8 cellular contexts compared by ENCODE assay signal in the genomic region with DNA sequence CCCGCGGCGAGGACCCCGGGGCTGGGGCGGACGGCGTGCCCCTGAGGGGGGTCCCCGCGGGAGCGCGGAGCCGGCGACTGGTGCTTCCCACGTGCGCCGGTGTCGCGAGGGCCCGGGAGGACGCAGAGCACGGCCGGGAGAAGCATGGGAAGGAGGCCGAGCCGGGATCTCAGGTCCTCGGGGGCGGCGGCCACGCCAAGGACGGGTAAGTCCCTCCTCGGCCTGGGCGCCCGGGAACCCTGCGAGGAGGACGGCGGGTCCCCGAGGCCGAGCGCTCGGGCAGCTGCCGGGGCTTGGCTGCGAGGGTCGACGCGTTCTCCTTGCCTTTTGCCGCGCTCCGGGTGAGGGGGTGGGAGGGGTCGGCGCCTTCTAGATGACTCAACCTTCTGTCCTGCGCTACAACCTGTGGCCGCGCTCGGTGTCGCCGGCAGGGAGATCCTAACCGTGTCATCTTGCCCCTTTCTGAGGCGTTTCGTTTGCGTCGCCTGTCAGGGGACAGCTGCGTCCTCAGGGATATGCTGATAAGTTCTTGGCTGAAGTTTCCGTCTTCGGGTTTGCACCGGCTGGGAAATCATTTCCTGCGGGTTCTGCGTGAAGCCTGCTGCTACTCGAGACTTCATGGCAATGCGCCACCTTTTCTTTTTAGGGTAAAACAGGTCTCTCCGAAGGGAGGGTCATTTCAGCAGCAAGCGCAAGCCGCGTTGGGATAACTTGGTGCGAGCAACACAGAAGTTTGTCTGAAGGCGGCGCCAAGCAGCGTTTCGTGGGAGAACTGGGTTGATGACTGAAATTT. TPM values are rescaled to one million over a fixed set of nuclear protein-coding genes. Genes with fewer than 3 reads are reported as not detected.
DNase-seq lines count a peak whose midpoint lies in the region; ATAC-seq and TF ChIP-seq lines count a peak whose summit lies in the region.

No MANE protein-coding gene starts in this region.

- peak overlapping the region; percentile 87 for H3K4me3 ChIP-seq in SU-DHL-6 (ENCODE audit: insufficient read depth, low read length, poor library complexity, severe bottlenecking)
- H3K4me3 ChIP-seq in uterus, result peak overlapping the region; percentile 73 to 94

- DNase-seq in COLO829 (ENCODE audit: low spot score), result peak; percentile 18
- DNase-seq in activated naive CD8-positive, alpha-beta T cell treated with anti-CD3 and anti-CD28 coated beads, Interleukin-2, amount 50 U/mL, for 24 hours, result peak; percentile 75
- peak; percentile 77 for DNase-seq in left ventricle myocardium superior
- DNase-seq in pulmonary artery endothelial cell (ENCODE audit: low read depth, low spot score), result peak; percentile 36
- peak; percentile 51 to 59 for DNase-seq in uterus

- peaks cover 41% of the 10 kb centered on the region for H3F3A ChIP-seq in SU-DHL-6 (ENCODE audit: insufficient read depth)

- peak overlapping the region; percentile 94 for H3K27ac Mint-ChIP-seq in activated naive CD8-positive, alpha-beta T cell treated with anti-CD3 and anti-CD28 coated beads, Interleukin-2, amount 50 U/mL, for 24 hours

- no peak overlapping the region for H2AFZ ChIP-seq in SU-DHL-6 (ENCODE audit: low read depth, low read length, severe bottlenecking)

- ATAC-seq in GM19397 (IDR thresholded peaks at IDR 0.05; ENCODE audit: unreplicated experiment), result peak; percentile 35
- ATAC-seq in HG03565 (IDR thresholded peaks at IDR 0.05; ENCODE audit: unreplicated experiment), result peak; percentile 32
- ATAC-seq in activated naive CD8-positive, alpha-beta T cell treated with anti-CD3 and anti-CD28 coated beads, Interleukin-2, amount 50 U/mL, for 24 hours, result peak; percentile 77
- peak; percentile 58 for ATAC-seq in left ventricle myocardium superior

- peak overlapping the region; percentile 98 for H3K4me3 Mint-ChIP-seq in activated naive CD8-positive, alpha-beta T cell treated with anti-CD3 and anti-CD28 coated beads, Interleukin-2, amount 50 U/mL, for 24 hours

- H3K4me2 ChIP-seq in SU-DHL-6 (ENCODE audit: low read depth, low read length, poor library complexity, severe bottlenecking), result peak overlapping the region; percentile 95

- H3K4me1 ChIP-seq in uterus, result peaks cover 0 to 10% of the 10 kb centered on the region in 2 donors

- H3K9ac ChIP-seq in SU-DHL-6 (ENCODE audit: low read length), result peak overlapping the region; percentile 95

- peaks cover 2% of the 10 kb centered on the region for H3K27me3 Mint-ChIP-seq in activated naive CD8-positive, alpha-beta T cell treated with anti-CD3 and anti-CD28 coated beads, Interleukin-2, amount 50 U/mL, for 24 hours

- intact Hi-C loops in left ventricle myocardium superior (cut with micrococcal nuclease), result no loop called here
- intact Hi-C loops in uterus (cut with DNase I; ENCODE audit: low total_unique reads), result no loop called here

- H3K9me2 ChIP-seq in SU-DHL-6 (replicated peaks; ENCODE audit: insufficient read depth, low read length), result no peaks in the 10 kb centered on the region

- no peaks in the 10 kb centered on the region for H3K27me3 ChIP-seq in SU-DHL-6 (ENCODE audit: low read length)
- no peaks in the 10 kb centered on the region for H3K27me3 ChIP-seq in uterus

- H3K9me3 ChIP-seq in SU-DHL-6 (ENCODE audit: insufficient read depth, low read length) (no peaks in the 10 kb centered on the region), uterus (no peaks in the 10 kb centered on the region)

- TF ChIP-seq POLR2A in uterus (IDR thresholded peaks at IDR 0.05), result no peak

- no peaks in the 10 kb centered on the region for H3K9me3 Mint-ChIP-seq in activated naive CD8-positive, alpha-beta T cell treated with anti-CD3 and anti-CD28 coated beads, Interleukin-2, amount 50 U/mL, for 24 hours

- peak overlapping the region; percentile 98 for H3K27ac ChIP-seq in SU-DHL-6 (ENCODE audit: low read depth, low read length)
- H3K27ac ChIP-seq in uterus, result peak overlapping the region; percentile 86 to 88

- H3K4me1 Mint-ChIP-seq in activated naive CD8-positive, alpha-beta T cell treated with anti-CD3 and anti-CD28 coated beads, Interleukin-2, amount 50 U/mL, for 24 hours, result peaks cover 47% of the 10 kb centered on the region

- H3K36me3 ChIP-seq in SU-DHL-6 (ENCODE audit: low read length) (peaks cover 19% of the 10 kb centered on the region), uterus (no peaks in the 10 kb centered on the region)

- peaks cover 7% of the 10 kb centered on the region for H4K20me1 ChIP-seq in SU-DHL-6 (ENCODE audit: low read depth, low read length)

- peaks cover 56% of the 10 kb centered on the region for H3K79me2 ChIP-seq in SU-DHL-6 (ENCODE audit: insufficient read depth, low read length)

- peak; percentile 52 for TF ChIP-seq CTCF in SU-DHL-6 (IDR thresholded peaks at IDR 0.05; ENCODE audit: insufficient read depth, low read length, poor library complexity, severe bottlenecking)
- peak; percentile 24 to 53 (median 40) for TF ChIP-seq CTCF in uterus (IDR thresholded peaks at IDR 0.05)

- H3K36me3 Mint-ChIP-seq in activated naive CD8-positive, alpha-beta T cell treated with anti-CD3 and anti-CD28 coated beads, Interleukin-2, amount 50 U/mL, for 24 hours (ENCODE audit: low read depth), result peaks cover 28% of the 10 kb centered on the region

RNA-seq across cellular contexts. Expression of gene TASOR2, which starts 0.5 kb away (rescaled TPM):
- total RNA-seq in left ventricle myocardium superior (33.6 TPM), pulmonary artery endothelial cell (65.3 and 88.2 TPM in 2 replicates), uterus (100 to 1,000 TPM in 2 of 4 donors, 10 to 100 TPM in 2; 32.6 to 128 (median 75.1) TPM)

RNA-seq across cellular contexts. Expression of gene ASB13, which starts 18.8 kb away (rescaled TPM):
- total RNA-seq in left ventricle myocardium superior (16.4 TPM), pulmonary artery endothelial cell (6.6 and 13.1 TPM in 2 replicates), uterus (10 to 100 TPM in 3 of 4 donors, 1 to 10 TPM in 1; 8.7 to 25.7 (median 17.9) TPM)

Comparison
In these comparisons a context has a peak if more than half of its experiments do, and no peak if none do; other contexts are left out.
1. Peak in every context shown above with its lines: DNase-seq, ATAC-seq, H3K4me3 ChIP-seq and H3K27ac ChIP-seq.
2. DNase-seq: peak in every context shown above with its lines; median percentile 77 in left ventricle myocardium superior; 75 in activated naive CD8-positive, alpha-beta T cell treated with anti-CD3 and anti-CD28 coated beads, Interleukin-2, amount 50 U/mL, for 24 hours; 55 in uterus; 36 in pulmonary artery endothelial cell; 18 in COLO829.